ENCODE assay signal across 12 cellular contexts in the genomic region with DNA sequence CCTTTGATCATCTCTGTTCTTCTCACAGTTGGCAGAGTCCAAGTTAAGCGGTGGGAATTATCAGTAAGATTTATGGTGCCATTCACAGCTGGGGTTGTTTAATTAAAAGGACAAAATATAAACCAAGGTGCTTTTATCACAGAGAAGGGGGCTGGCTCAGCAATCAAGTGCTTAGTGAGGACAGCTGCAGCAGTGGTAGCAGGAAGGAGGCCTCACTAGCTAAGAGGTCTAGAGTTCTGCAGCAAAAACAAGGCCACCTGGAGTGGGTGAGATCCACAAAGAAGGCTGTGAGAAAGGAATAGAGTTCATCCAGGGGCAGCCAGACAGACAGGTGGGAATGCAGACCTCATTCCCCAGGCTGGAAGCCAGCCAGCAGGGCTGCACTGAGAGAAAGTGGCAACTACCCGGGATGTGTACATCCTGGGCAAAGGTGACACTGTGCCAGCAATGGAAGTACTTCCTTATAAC. TPM values are rescaled to one million over a fixed set of nuclear protein-coding genes. Genes with fewer than 3 reads are reported as not detected.
DNase-seq lines count a peak whose midpoint lies in the region; ATAC-seq and TF ChIP-seq lines count a peak whose summit lies in the region.
"Had no signal": no experiment of that assay in that cellular context is flagged by ENCODE, and none has a peak within 500 bp of the region (broad histone marks: within the 10 kb centered on the region; RNA-seq: fewer than 3 reads in every experiment).

No MANE protein-coding gene starts in this region.

- intact Hi-C loops in heart right ventricle (cut with DNase I), result loop anchor here in 1 of 10 donors (5.0 kb wide), 1 partner anchor 38 kb away; the partner anchor contains the start of gene PIGU

- H3K27ac ChIP-seq in tibial nerve (peak overlapping the region in 3 of 4 donors; percentile 82 to 92 (median 91)), heart right ventricle (peak overlapping the region in 1 of 10 donors; percentile 12)
- H3K27ac ChIP-seq: 22Rv1 had no signal

- H3K9me3 ChIP-seq in tibial nerve (no peaks in the 10 kb centered on the region), heart right ventricle (no peaks in the 10 kb centered on the region)

- DNase-seq in NCI-H1436 (lab: John Stamatoyannopoulos, UW) (peak; percentile 43), NCI-H1436 treated with DMSO at 0.1 percent for 48 hours (lab: John Stamatoyannopoulos, UW) (no peak), NCI-H748 treated with DMSO at 0.1 percent for 48 hours (lab: John Stamatoyannopoulos, UW) (peak; percentile 80), glomerular visceral epithelial cell (ENCODE audit: extremely low spot score) (peak; percentile 38), tibial nerve (ENCODE audit: low spot score in 2 of 2) (no peak), heart right ventricle (no peak)
- DNase-seq: activated B cell treated with CpG ODN at 0.5 μM for 24 hours; effector CD8-positive, alpha-beta T cell had no signal

- H3K27me3 ChIP-seq in tibial nerve (no peaks in the 10 kb centered on the region), heart right ventricle (no peaks in the 10 kb centered on the region)

- TF ChIP-seq EP300 in tibial nerve (IDR thresholded peaks at IDR 0.05), result no peak

- WGBS in tibial nerve, 2 donors, result 75 to 76% methylated on average over 2 of the region's 2 CpGs
- 35 to 54% methylated on average over 2 of the region's 2 CpGs for WGBS in heart right ventricle, 2 donors

- no peak for ATAC-seq in GM18519 (IDR thresholded peaks at IDR 0.05; ENCODE audit: low FRiP score, unreplicated experiment)
- no peak for ATAC-seq in HG02870 (IDR thresholded peaks at IDR 0.05; ENCODE audit: unreplicated experiment)
- ATAC-seq in heart right ventricle, result no peak
- ATAC-seq: Panc1 had no signal

- no peak for TF ChIP-seq POLR2A in tibial nerve (IDR thresholded peaks at IDR 0.05)

- TF ChIP-seq CTCF in tibial nerve (IDR thresholded peaks at IDR 0.05) (no peak), heart right ventricle (IDR thresholded peaks at IDR 0.05) (no peak)

- H3K4me3 ChIP-seq in tibial nerve (no peak overlapping the region), heart right ventricle (no peak overlapping the region)

- H3K36me3 ChIP-seq in tibial nerve (no peaks in the 10 kb centered on the region), heart right ventricle (peaks cover 0 to 67% (median 0%) of the 10 kb centered on the region in 9 donors)

- H3K4me1 ChIP-seq in tibial nerve (peaks cover 0 to 48% (median 25%) of the 10 kb centered on the region in 4 donors), heart right ventricle (peaks cover 0 to 36% (median 7%) of the 10 kb centered on the region in 9 donors)

RNA-seq across cellular contexts. Expression of gene PIGU, which starts 37.1 kb away (rescaled TPM):
- total RNA-seq in tibial nerve (10 to 100 TPM; 20.6 to 31.5 (median 27.7) TPM), heart right ventricle (10 to 100 TPM; 11.0 to 20.4 (median 14.1) TPM)
- 10 to 100 TPM; 18.6 to 23.8 TPM for polyA plus RNA-seq in heart right ventricle

Comparison
In these comparisons a context has a peak if more than half of its experiments do, and no peak if none do; other contexts are left out.
1. DNase-seq: peak in NCI-H1436 (single experiment), NCI-H748 treated with DMSO at 0.1 percent for 48 hours (single experiment) and glomerular visceral epithelial cell (single experiment); none in NCI-H1436 treated with DMSO at 0.1 percent for 48 hours (single experiment), tibial nerve (0 of 2) and heart right ventricle (0 of 2).